Comparison of ENCODE assay signal across 30 cellular contexts in genomic region chr5:38707352-38708324, GRCh38.
A peak's percentile ranks its signal among the peaks of the same experiment; 100 is the strongest.
DNase-seq lines count a peak whose midpoint lies in the region; ATAC-seq, FAIRE-seq and TF ChIP-seq lines count a peak whose summit lies in the region.
"Had no signal": no experiment of that assay in that cellular context is flagged by ENCODE, and none has a peak within 500 bp of the region (broad histone marks: within the 10 kb centered on the region; RNA-seq: fewer than 3 reads in every experiment).

No MANE protein-coding gene starts in this region.

- ATAC-seq in K562 (no peak), right cardiac atrium (peak; percentile 83 to 84), HG03139 (IDR thresholded peaks at IDR 0.05; ENCODE audit: unreplicated experiment) (no peak), GM18861 (IDR thresholded peaks at IDR 0.05; ENCODE audit: unreplicated experiment) (no peak), GM18517 (IDR thresholded peaks at IDR 0.05; ENCODE audit: unreplicated experiment) (no peak)
- no peak for ATAC-seq in activated CD8-positive, alpha-beta T cell treated with anti-CD3 and anti-CD28 coated beads, Interleukin-2, amount 10 ng/mL, durations not matched to agents 7 days and 5 days
- ATAC-seq: activated CD8-positive, alpha-beta T cell treated with anti-CD3 and anti-CD28 coated beads for 36 hours; activated T-helper 17 cell treated with anti-CD3 and anti-CD28 coated beads, Interleukin-2, amount 50 U/mL, for 72 hours; left lung; stimulated activated memory B cell treated with anti-CD40 and anti-IgM and Interleukin-4, amounts not matched to agents 10 μg/mL and 1 μg/mL and 100 μg/mL, for 72 hours had no signal

- no peaks in the 10 kb centered on the region for H3K36me3 Mint-ChIP-seq in MCF 10A (ENCODE audit: insufficient read depth, unreplicated experiment)
- H3K36me3 Mint-ChIP-seq in activated CD8-positive, alpha-beta T cell treated with anti-CD3 and anti-CD28 coated beads, Interleukin-2, amount 10 ng/mL, durations not matched to agents 7 days and 5 days (ENCODE audit: low read depth), result no peaks in the 10 kb centered on the region
- H3K36me3 Mint-ChIP-seq: activated naive CD4-positive, alpha-beta T cell treated with anti-CD3 and anti-CD28 coated beads, Interleukin-2, amount 50 U/mL, for 24 hours; CD14-positive monocyte; naive B cell; stimulated activated memory B cell treated with anti-CD40 and anti-IgM and Interleukin-4, amounts not matched to agents 10 μg/mL and 1 μg/mL and 100 μg/mL, for 72 hours had no signal

- H3K4me2 ChIP-seq in mammary epithelial cell (ENCODE audit: insufficient read depth, low read depth, low read length) (no peak overlapping the region), K562 (ENCODE audit: insufficient read depth, low read length) (no peak overlapping the region)

- H3K9me3 ChIP-seq in mammary epithelial cell (replicated peaks; ENCODE audit: insufficient read depth, low read length), result no peaks in the 10 kb centered on the region
- H3K9me3 ChIP-seq in K562 (replicated peaks; ENCODE audit: control insufficient read depth, insufficient read depth, low read depth, low read length), result no peaks in the 10 kb centered on the region
- no peaks in the 10 kb centered on the region for H3K9me3 ChIP-seq in right cardiac atrium (ENCODE audit: control insufficient read depth, low read length)
- H3K9me3 ChIP-seq: left lung, prostate gland, transverse colon had no signal

- TF ChIP-seq POLR2A in K562 (conservative IDR thresholded peaks at IDR 0.05), result no peak

- 74% methylated on average over 12 of the region's 12 CpGs for WGBS in mammary epithelial cell (ENCODE audit: low coverage, missing lambda C conversion rate)
- under 1% methylated on average over 12 of the region's 12 CpGs for WGBS in K562 (ENCODE audit: insufficient coverage, low coverage, missing lambda C conversion rate)
- WGBS in right cardiac atrium, result 52% methylated on average over 12 of the region's 12 CpGs

- H3K79me2 ChIP-seq in mammary epithelial cell (ENCODE audit: insufficient read depth, low read length) (no peaks in the 10 kb centered on the region), K562 (ENCODE audit: control insufficient read depth, insufficient read depth, low read length) (no peaks in the 10 kb centered on the region)

- H3K9me3 Mint-ChIP-seq in MCF 10A (ENCODE audit: unreplicated experiment), result no peaks in the 10 kb centered on the region
- H3K9me3 Mint-ChIP-seq in activated CD8-positive, alpha-beta T cell treated with anti-CD3 and anti-CD28 coated beads, Interleukin-2, amount 10 ng/mL, durations not matched to agents 7 days and 5 days (ENCODE audit: insufficient read depth), result no peaks in the 10 kb centered on the region
- H3K9me3 Mint-ChIP-seq: activated CD8-positive, alpha-beta T cell treated with anti-CD3 and anti-CD28 coated beads for 36 hours; activated naive CD4-positive, alpha-beta T cell treated with anti-CD3 and anti-CD28 coated beads, Interleukin-2, amount 50 U/mL, for 24 hours; activated T-helper 17 cell treated with anti-CD3 and anti-CD28 coated beads, Interleukin-2, amount 50 U/mL, for 72 hours; CD14-positive monocyte; T-helper 1 cell treated with Interleukin-12 subunit alpha and Interleukin-12 subunit beta and Interleukin-4 antibody, amounts not matched to agents 30 μg/mL and 1 μg/mL, for 36 hours had no signal

- H4K20me1 ChIP-seq in mammary epithelial cell (ENCODE audit: insufficient read depth, low read length), result no peaks in the 10 kb centered on the region
- H4K20me1 ChIP-seq in K562 (replicated peaks; ENCODE audit: control insufficient read depth, insufficient read depth, low read length), result no peaks in the 10 kb centered on the region

- H2AFZ ChIP-seq in mammary epithelial cell (ENCODE audit: low read depth, low read length) (no peak overlapping the region), K562 (ENCODE audit: low read depth, low read length) (no peak overlapping the region)

- H3K4me3 ChIP-seq in mammary epithelial cell (replicated peaks in 1 of 3; ENCODE audit: insufficient read depth in 1 of 3, low read depth in 2 of 3, low read length in 3 of 3) (no peak overlapping the region), K562 (no peak overlapping the region), right cardiac atrium (ENCODE audit: low read length) (no peak overlapping the region)
- H3K4me3 ChIP-seq: left lung, prostate gland, transverse colon had no signal

- TF ChIP-seq RAD21 in K562 (CRISPR knock-in tag; conservative IDR thresholded peaks at IDR 0.05 in 1 of 2, IDR thresholded peaks at IDR 0.05 in 1 of 2), result no peak

- H3K27me3 ChIP-seq in mammary epithelial cell (ENCODE audit: insufficient read depth, low read length) (no peaks in the 10 kb centered on the region), K562 (ENCODE audit: control insufficient read depth in 2 of 2, insufficient read depth in 2 of 2, low read length in 2 of 2) (peaks cover 3 to 5% of the 10 kb centered on the region in 2 experiments; a peak in 1 of 5 replicates), right cardiac atrium (ENCODE audit: control insufficient read depth, insufficient read depth) (no peaks in the 10 kb centered on the region)
- H3K27me3 ChIP-seq: left lung had no signal

- intact Hi-C loops in MCF 10A (cut with micrococcal nuclease) (no loop called here), mammary epithelial cell (cut with micrococcal nuclease) (no loop called here), K562 (cut with micrococcal nuclease) (no loop called here), right cardiac atrium (cut with DNase I) (no loop called here)

- peak; percentile 55 for FAIRE-seq in K562 (lab: Jason Lieb, UNC)
- FAIRE-seq: TTC549 had no signal

- CTCF ChIA-PET in MCF 10A (lab: Yijun Ruan, JAX), result interaction anchor here (0.7 to 1.7 kb wide), 2 partner anchors 73 to 88 kb away, joined by 4 to 9 read pairs; no protein-coding TSS in a partner anchor
- CTCF ChIA-PET in mammary epithelial cell (lab: Charles Lee; ENCODE audit: low non-redundant PET), result no interaction called here
- CTCF ChIA-PET in K562 (lab: Yijun Ruan, JAX; ENCODE audit: low intra/inter-chr PET ratio), result no interaction called here
- CTCF ChIA-PET in activated CD8-positive, alpha-beta T cell treated with anti-CD3 and anti-CD28 coated beads, Interleukin-2, amount 10 ng/mL, durations not matched to agents 7 days and 5 days (lab: Charles Lee), result no interaction called here

- no peaks in the 10 kb centered on the region for H3K4me1 ChIP-seq in mammary epithelial cell (ENCODE audit: insufficient read depth, low read length)
- H3K4me1 ChIP-seq in K562 (replicated peaks in 1 of 2; ENCODE audit: control insufficient read depth in 2 of 2, insufficient read depth in 2 of 2, low read length in 2 of 2), result no peaks in the 10 kb centered on the region; a peak in 1 of 5 replicates
- H3K4me1 ChIP-seq in right cardiac atrium (ENCODE audit: control insufficient read depth, insufficient read depth, low read length), result no peaks in the 10 kb centered on the region
- H3K4me1 ChIP-seq: left lung, prostate gland, transverse colon had no signal

- H3K4me3 Mint-ChIP-seq in MCF 10A (ENCODE audit: unreplicated experiment), result no peak overlapping the region
- no peak overlapping the region for H3K4me3 Mint-ChIP-seq in activated CD8-positive, alpha-beta T cell treated with anti-CD3 and anti-CD28 coated beads, Interleukin-2, amount 10 ng/mL, durations not matched to agents 7 days and 5 days
- H3K4me3 Mint-ChIP-seq: activated CD8-positive, alpha-beta T cell treated with anti-CD3 and anti-CD28 coated beads for 36 hours; activated naive CD4-positive, alpha-beta T cell treated with anti-CD3 and anti-CD28 coated beads, Interleukin-2, amount 50 U/mL, for 24 hours; activated T-helper 17 cell treated with anti-CD3 and anti-CD28 coated beads, Interleukin-2, amount 50 U/mL, for 72 hours; CD14-positive monocyte; naive B cell; stimulated activated memory B cell treated with anti-CD40 and anti-IgM and Interleukin-4, amounts not matched to agents 10 μg/mL and 1 μg/mL and 100 μg/mL, for 72 hours; T-helper 1 cell treated with Interleukin-12 subunit alpha and Interleukin-12 subunit beta and Interleukin-4 antibody, amounts not matched to agents 30 μg/mL and 1 μg/mL, for 36 hours had no signal

- H3K27me3 Mint-ChIP-seq in MCF 10A (ENCODE audit: insufficient read depth, unreplicated experiment), result no peaks in the 10 kb centered on the region
- H3K27me3 Mint-ChIP-seq in activated CD8-positive, alpha-beta T cell treated with anti-CD3 and anti-CD28 coated beads, Interleukin-2, amount 10 ng/mL, durations not matched to agents 7 days and 5 days (ENCODE audit: low read depth), result peaks cover 3% of the 10 kb centered on the region
- H3K27me3 Mint-ChIP-seq: activated naive CD4-positive, alpha-beta T cell treated with anti-CD3 and anti-CD28 coated beads, Interleukin-2, amount 50 U/mL, for 24 hours; naive B cell; stimulated activated memory B cell treated with anti-CD40 and anti-IgM and Interleukin-4, amounts not matched to agents 10 μg/mL and 1 μg/mL and 100 μg/mL, for 72 hours had no signal

- POLR2A ChIA-PET in MCF 10A (lab: Yijun Ruan, JAX) (interaction anchor here (1.4 kb wide), 1 partner anchor 11 kb away, joined by 3 read pairs; no protein-coding TSS in a partner anchor), K562 (lab: Yijun Ruan, JAX) (interaction anchor here (1.4 kb wide), 1 partner anchor 8 kb away, joined by 5 read pairs; no protein-coding TSS in a partner anchor)
- POLR2A ChIA-PET in activated CD8-positive, alpha-beta T cell treated with anti-CD3 and anti-CD28 coated beads, Interleukin-2, amount 10 ng/mL, durations not matched to agents 7 days and 5 days (lab: Charles Lee), result no interaction called here

- no peaks in the 10 kb centered on the region for H3K4me1 Mint-ChIP-seq in MCF 10A (ENCODE audit: insufficient read depth, unreplicated experiment)
- H3K4me1 Mint-ChIP-seq in activated CD8-positive, alpha-beta T cell treated with anti-CD3 and anti-CD28 coated beads, Interleukin-2, amount 10 ng/mL, durations not matched to agents 7 days and 5 days (ENCODE audit: low read depth), result no peaks in the 10 kb centered on the region
- H3K4me1 Mint-ChIP-seq: activated naive CD4-positive, alpha-beta T cell treated with anti-CD3 and anti-CD28 coated beads, Interleukin-2, amount 50 U/mL, for 24 hours; activated T-helper 17 cell treated with anti-CD3 and anti-CD28 coated beads, Interleukin-2, amount 50 U/mL, for 72 hours; CD14-positive monocyte; naive B cell; stimulated activated memory B cell treated with anti-CD40 and anti-IgM and Interleukin-4, amounts not matched to agents 10 μg/mL and 1 μg/mL and 100 μg/mL, for 72 hours had no signal

- TF ChIP-seq EP300 in K562 (IDR thresholded peaks at IDR 0.05; ENCODE audit: low read length), result no peak

- H3K9me1 ChIP-seq in K562 (ENCODE audit: control insufficient read depth, insufficient read depth, low read length), result no peaks in the 10 kb centered on the region

- BruUV-seq in MCF 10A (replicated peaks; lab: Mats Ljungman, UMichigan), result no TSS peak
- no TSS peak for BruUV-seq in mammary epithelial cell (replicated peaks; lab: Mats Ljungman, UMichigan)
- BruUV-seq in K562 (replicated peaks; lab: Mats Ljungman, UMichigan), result no TSS peak

- peak overlapping the region; percentile 33 for H3K27ac Mint-ChIP-seq in MCF 10A (ENCODE audit: low read depth, unreplicated experiment)
- H3K27ac Mint-ChIP-seq in activated CD8-positive, alpha-beta T cell treated with anti-CD3 and anti-CD28 coated beads, Interleukin-2, amount 10 ng/mL, durations not matched to agents 7 days and 5 days, result no peak overlapping the region
- H3K27ac Mint-ChIP-seq: activated CD8-positive, alpha-beta T cell treated with anti-CD3 and anti-CD28 coated beads for 36 hours; activated naive CD4-positive, alpha-beta T cell treated with anti-CD3 and anti-CD28 coated beads, Interleukin-2, amount 50 U/mL, for 24 hours; activated T-helper 17 cell treated with anti-CD3 and anti-CD28 coated beads, Interleukin-2, amount 50 U/mL, for 72 hours; CD14-positive monocyte; naive B cell; stimulated activated memory B cell treated with anti-CD40 and anti-IgM and Interleukin-4, amounts not matched to agents 10 μg/mL and 1 μg/mL and 100 μg/mL, for 72 hours; T-helper 1 cell treated with Interleukin-12 subunit alpha and Interleukin-12 subunit beta and Interleukin-4 antibody, amounts not matched to agents 30 μg/mL and 1 μg/mL, for 36 hours had no signal

- H3K9ac ChIP-seq in mammary epithelial cell (ENCODE audit: insufficient read depth, low read length) (no peak overlapping the region), K562 (ENCODE audit: insufficient read depth in 1 of 2, low read depth in 2 of 2, low read length in 2 of 2) (no peak overlapping the region)

- no peaks in the 10 kb centered on the region for H3K36me3 ChIP-seq in mammary epithelial cell (ENCODE audit: insufficient read depth, low read length)
- H3K36me3 ChIP-seq in K562 (ENCODE audit: control insufficient read depth, insufficient read depth, low read length), result no peaks in the 10 kb centered on the region
- H3K36me3 ChIP-seq: left lung, prostate gland, transverse colon had no signal

- in situ Hi-C loops in mammary epithelial cell (cut with MboI; ENCODE audit: low sequenced_read_pairs in 2 of 2) (no loop called here), K562 (cut with MboI) (no loop called here)

- dilution Hi-C loops in mammary epithelial cell (cut with HindIII; ENCODE audit: low sequenced_read_pairs), result no loop called here

- H3K27ac ChIP-seq in mammary epithelial cell (ENCODE audit: insufficient read depth, low read depth, low read length) (no peak overlapping the region), K562 (ENCODE audit: extremely low read depth, low read depth, low read length) (no peak overlapping the region), right cardiac atrium (ENCODE audit: low read length) (peak overlapping the region; percentile 28)
- H3K27ac ChIP-seq: 22Rv1, left lung, prostate gland, RWPE1, transverse colon had no signal

- no peak for DNase-seq in MCF 10A (ENCODE audit: unreplicated experiment)
- no peak for DNase-seq in mammary epithelial cell
- no peak for DNase-seq in K562 (ENCODE audit: extremely low read depth in 1 of 4, low spot score in 3 of 4)
- DNase-seq in right cardiac atrium, result peak; percentile 22 to 57 (median 49)
- no peak for DNase-seq in activated CD8-positive, alpha-beta T cell treated with anti-CD3 and anti-CD28 coated beads, Interleukin-2, amount 10 ng/mL, durations not matched to agents 7 days and 5 days
- DNase-seq: activated CD4-positive, alpha-beta T cell treated with anti-CD3 and anti-CD28 coated beads for 1 hour; activated CD8-positive, alpha-beta T cell treated with anti-CD3 and anti-CD28 coated beads for 36 hours; DMS79 treated with DMSO at 0.1 percent for 48 hours; GF-D8; left lung; midbrain; naive B cell; NCI-H1092; NCI-H1694 treated with DMSO at 0.1 percent for 48 hours; nucleus accumbens; stimulated activated CD4-positive, alpha-beta T cell treated with anti-CD3 and anti-CD28 coated beads, Interleukin-15, amount 100 ng/mL, for 24 hours; stimulated activated CD4-positive, alpha-beta T cell treated with anti-CD3 and anti-CD28 coated beads, Interleukin-4, amount 100 ng/mL, for 4 hours; transverse colon had no signal

- TF ChIP-seq CTCF in MCF 10A (IDR thresholded peaks at IDR 0.05; ENCODE audit: unreplicated experiment) (no peak), mammary epithelial cell (conservative IDR thresholded peaks at IDR 0.05 in 1 of 2, IDR thresholded peaks at IDR 0.05 in 1 of 2; ENCODE audit: extremely low read depth in 1 of 2, insufficient read depth in 1 of 2, low read depth in 1 of 2, low read length in 2 of 2) (no peak), K562 (IDR thresholded peaks at IDR 0.05 in 2 of 3, conservative IDR thresholded peaks at IDR 0.05 in 1 of 3; ENCODE audit: insufficient read depth in 2 of 3, low read depth in 1 of 3, low read length in 3 of 3) (no peak)

Comparison
In these comparisons a context has a peak if more than half of its experiments do, and no peak if none do; other contexts are left out.
1. DNase-seq: peak in right cardiac atrium (3 of 3); none in MCF 10A (single experiment), mammary epithelial cell (single experiment), K562 (0 of 4) and activated CD8-positive, alpha-beta T cell treated with anti-CD3 and anti-CD28 coated beads, Interleukin-2, amount 10 ng/mL, durations not matched to agents 7 days and 5 days (single experiment).
2. ATAC-seq: peak in right cardiac atrium (2 of 2); none in K562 (single experiment), activated CD8-positive, alpha-beta T cell treated with anti-CD3 and anti-CD28 coated beads, Interleukin-2, amount 10 ng/mL, durations not matched to agents 7 days and 5 days (single experiment), HG03139 (single experiment), GM18861 (single experiment) and GM18517 (single experiment).